In the genomic region with DNA sequence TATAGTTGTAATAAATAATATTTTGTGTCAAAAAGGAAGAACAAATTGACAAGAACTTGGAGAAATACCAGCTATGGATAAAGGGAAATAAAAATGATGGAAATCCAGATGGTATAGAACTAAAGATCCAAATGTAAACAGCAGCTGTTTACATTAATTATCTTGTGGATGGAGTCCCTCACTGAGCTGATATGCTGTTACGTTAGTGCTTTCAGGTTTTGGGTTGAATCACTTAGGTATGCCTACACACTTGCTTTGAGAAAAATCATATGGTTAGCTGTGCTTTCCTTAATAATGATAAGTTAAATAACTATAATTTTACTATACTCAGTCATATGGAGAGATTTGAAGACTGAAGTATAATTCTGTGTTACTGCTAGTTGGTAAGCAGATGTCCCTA, we compare ENCODE assay signal across 29 cellular contexts. TPM values are rescaled to one million over a fixed set of nuclear protein-coding genes. Genes with fewer than 3 reads are reported as not detected.
DNase-seq lines count a peak whose midpoint lies in the region; ATAC-seq, FAIRE-seq and TF ChIP-seq lines count a peak whose summit lies in the region.
"Had no signal": no experiment of that assay in that cellular context is flagged by ENCODE, and none has a peak within 500 bp of the region (broad histone marks: within the 10 kb centered on the region; RNA-seq: fewer than 3 reads in every experiment).

No MANE protein-coding gene starts in this region.

- no peak overlapping the region for H2AK5ac ChIP-seq in mesendoderm (ENCODE audit: low read length)

- WGBS in mesendoderm (ENCODE audit: extremely low coverage, insufficient coverage, low lambda C conversion rate) = no CpG with 5 or more reads among the region's 1 CpG

- H3K4me2 ChIP-seq in mesendoderm (ENCODE audit: low read length) = no peak overlapping the region
- H3K4me2 ChIP-seq: BLaER1 treated with 17β-estradiol and CSF1 and Interleukin-3, amounts not matched to agents 10 nM and 100 nM had no signal

- no peak overlapping the region for H4K8ac ChIP-seq in mesendoderm (ENCODE audit: low read depth, low read length)

- DNase-seq in D721Med (ENCODE audit: insufficient read length, low spot score) (no peak), LHCN-M2 (ENCODE audit: low read depth) (peak; percentile 7), iris pigment epithelial cell (ENCODE audit: low read depth) (peak; percentile 17), mesendoderm (no peak), H4 (ENCODE audit: low spot score) (no peak), AG08395 (ENCODE audit: low spot score) (no peak)
- DNase-seq in stimulated activated naive CD4-positive, alpha-beta T cell treated with Interleukin-2 at 50 U/mL for 16 hours (lab: John Stamatoyannopoulos, UW) = no peak
- DNase-seq: activated CD8-positive, alpha-beta memory T cell treated with anti-CD3 and anti-CD28 coated beads, Interleukin-2, amount 10 ng/mL, durations not matched to agents 7 days and 5 days; activated naive CD4-positive, alpha-beta T cell treated with anti-CD3 and anti-CD28 coated beads, Interleukin-2, amount 50 U/mL, for 16 hours; anterior cingulate cortex; caudate nucleus; COR-L47; head of caudate nucleus; left cardiac atrium; naive thymus-derived CD4-positive, alpha-beta T cell; NCI-H1105 treated with DMSO at 0.1 percent for 48 hours; NCI-H510A treated with DMSO at 0.1 percent for 48 hours; ovary; retina; stimulated activated CD4-positive, alpha-beta T cell treated with anti-CD3 and anti-CD28 coated beads, Interleukin-12 subunit alpha, Interleukin-12 subunit beta, amount 100 ng/mL, for 4 hours; stimulated activated CD4-positive, alpha-beta T cell treated with anti-CD3 and anti-CD28 coated beads, Interleukin-4, amount 100 ng/mL, for 24 hours; stimulated activated naive B cell treated with anti-CD40 and anti-IgM and Interleukin-4, amounts not matched to agents 10 μg/mL and 1 μg/mL and 100 μg/mL, for 72 hours; T-helper 17 cell; uterus had no signal

- no peak overlapping the region for H3K56ac ChIP-seq in mesendoderm (ENCODE audit: low read length)

- no peak overlapping the region for H2BK5ac ChIP-seq in mesendoderm (ENCODE audit: low read length)

- no peak overlapping the region for H3K27ac ChIP-seq in mesendoderm (ENCODE audit: low read depth, low read length)
- H3K27ac ChIP-seq: BLaER1 treated with 17β-estradiol and CSF1 and Interleukin-3, amounts not matched to agents 10 nM and 100 nM; ovary; thoracic aorta; uterus had no signal

- no peak overlapping the region for H3K4me3 ChIP-seq in mesendoderm (ENCODE audit: low read length)
- H3K4me3 ChIP-seq: BLaER1 treated with 17β-estradiol and CSF1 and Interleukin-3, amounts not matched to agents 10 nM and 100 nM; ovary; thoracic aorta; uterus had no signal

- no peak overlapping the region for H2BK15ac ChIP-seq in mesendoderm (replicated peaks; ENCODE audit: low read depth)

- H3K79me1 ChIP-seq in mesendoderm (ENCODE audit: low read length) = peaks cover 6% of the 10 kb centered on the region

- no peak for TF ChIP-seq CTCF in D721Med (IDR thresholded peaks at IDR 0.05; ENCODE audit: insufficient read depth, missing control alignments)

- H4K5ac ChIP-seq in mesendoderm (ENCODE audit: low read length) = no peak overlapping the region

- H3K36me3 ChIP-seq in mesendoderm (ENCODE audit: control insufficient read depth, insufficient read depth, low read length) = no peaks in the 10 kb centered on the region
- H3K36me3 ChIP-seq: BLaER1 treated with 17β-estradiol and CSF1 and Interleukin-3, amounts not matched to agents 10 nM and 100 nM; ovary; thoracic aorta; uterus had no signal

- ATAC-seq in SK-N-SH treated with all-trans-retinoic acid at 6 μM for 48 hours = peak; percentile 58
- ATAC-seq: activated CD8-positive, alpha-beta memory T cell treated with anti-CD3 and anti-CD28 coated beads, Interleukin-2, amount 10 ng/mL, durations not matched to agents 7 days and 5 days; naive thymus-derived CD4-positive, alpha-beta T cell; stimulated activated naive B cell treated with anti-CD40 and anti-IgM and Interleukin-4, amounts not matched to agents 10 μg/mL and 1 μg/mL and 100 μg/mL, for 72 hours; T-helper 17 cell had no signal

- no peaks in the 10 kb centered on the region for H3K79me2 ChIP-seq in mesendoderm (ENCODE audit: control insufficient read depth, insufficient read depth, low read length)

- no peak overlapping the region for H3K18ac ChIP-seq in mesendoderm (ENCODE audit: low read length)

- no peak overlapping the region for H2BK120ac ChIP-seq in mesendoderm (ENCODE audit: low read depth, low read length)

- peaks cover 7% of the 10 kb centered on the region for H3K4me1 ChIP-seq in mesendoderm (ENCODE audit: control insufficient read depth, low read depth, low read length)
- H3K4me1 ChIP-seq: uterus had no signal

- no peak overlapping the region for H3K23ac ChIP-seq in mesendoderm (ENCODE audit: low read length)

- H3K27me3 ChIP-seq in mesendoderm (ENCODE audit: insufficient read depth, low read length, poor library complexity) = no peaks in the 10 kb centered on the region
- H3K27me3 ChIP-seq: BLaER1 treated with 17β-estradiol and CSF1 and Interleukin-3, amounts not matched to agents 10 nM and 100 nM; ovary; uterus had no signal

- H3K9ac ChIP-seq in mesendoderm (ENCODE audit: low read length) = no peak overlapping the region
- H3K9ac ChIP-seq: BLaER1 treated with 17β-estradiol and CSF1 and Interleukin-3, amounts not matched to agents 10 nM and 100 nM had no signal

- no peak overlapping the region for H3K4ac ChIP-seq in mesendoderm (ENCODE audit: low read depth, low read length)

- peak; percentile 86 for FAIRE-seq in D721Med (lab: Jason Lieb, UNC)
- FAIRE-seq: GM12892 had no signal

TF ChIP-seq in SK-N-SH treated with all-trans-retinoic acid at 6 μM for 48 hours, 23 proteins besides CTCF, POLR2A, EP300 and RAD21:
- TF ChIP-seq, protein P1, sequence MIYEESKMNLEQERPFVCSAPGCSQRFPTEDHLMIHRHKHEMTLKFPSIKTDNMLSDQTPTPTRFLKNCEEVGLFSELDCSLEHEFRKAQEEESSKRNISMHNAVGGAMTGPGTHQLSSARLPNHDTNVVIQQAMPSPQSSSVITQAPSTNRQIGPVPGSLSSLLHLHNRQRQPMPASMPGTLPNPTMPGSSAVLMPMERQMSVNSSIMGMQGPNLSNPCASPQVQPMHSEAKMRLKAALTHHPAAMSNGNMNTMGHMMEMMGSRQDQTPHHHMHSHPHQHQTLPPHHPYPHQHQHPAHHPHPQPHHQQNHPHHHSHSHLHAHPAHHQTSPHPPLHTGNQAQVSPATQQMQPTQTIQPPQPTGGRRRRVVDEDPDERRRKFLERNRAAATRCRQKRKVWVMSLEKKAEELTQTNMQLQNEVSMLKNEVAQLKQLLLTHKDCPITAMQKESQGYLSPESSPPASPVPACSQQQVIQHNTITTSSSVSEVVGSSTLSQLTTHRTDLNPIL (CRISPR knock-in tag; IDR thresholded peaks at IDR 0.05; ENCODE audit: low read depth) = no peak
- TF ChIP-seq TCF4 (CRISPR knock-in tag; IDR thresholded peaks at IDR 0.05; ENCODE audit: borderline replicate concordance) = no peak
- no peak for TF ChIP-seq ESRRG (CRISPR knock-in tag; IDR thresholded peaks at IDR 0.05)
- TF ChIP-seq, protein P2, sequence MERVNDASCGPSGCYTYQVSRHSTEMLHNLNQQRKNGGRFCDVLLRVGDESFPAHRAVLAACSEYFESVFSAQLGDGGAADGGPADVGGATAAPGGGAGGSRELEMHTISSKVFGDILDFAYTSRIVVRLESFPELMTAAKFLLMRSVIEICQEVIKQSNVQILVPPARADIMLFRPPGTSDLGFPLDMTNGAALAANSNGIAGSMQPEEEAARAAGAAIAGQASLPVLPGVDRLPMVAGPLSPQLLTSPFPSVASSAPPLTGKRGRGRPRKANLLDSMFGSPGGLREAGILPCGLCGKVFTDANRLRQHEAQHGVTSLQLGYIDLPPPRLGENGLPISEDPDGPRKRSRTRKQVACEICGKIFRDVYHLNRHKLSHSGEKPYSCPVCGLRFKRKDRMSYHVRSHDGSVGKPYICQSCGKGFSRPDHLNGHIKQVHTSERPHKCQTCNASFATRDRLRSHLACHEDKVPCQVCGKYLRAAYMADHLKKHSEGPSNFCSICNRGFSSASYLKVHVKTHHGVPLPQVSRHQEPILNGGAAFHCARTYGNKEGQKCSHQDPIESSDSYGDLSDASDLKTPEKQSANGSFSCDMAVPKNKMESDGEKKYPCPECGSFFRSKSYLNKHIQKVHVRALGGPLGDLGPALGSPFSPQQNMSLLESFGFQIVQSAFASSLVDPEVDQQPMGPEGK (CRISPR knock-in tag; IDR thresholded peaks at IDR 0.05; ENCODE audit: borderline replicate concordance) = no peak
- TF ChIP-seq BACH2 (CRISPR knock-in tag; IDR thresholded peaks at IDR 0.05; ENCODE audit: borderline replicate concordance) = no peak
- TF ChIP-seq ISL1 (CRISPR knock-in tag; IDR thresholded peaks at IDR 0.05) = no peak
- TF ChIP-seq ZNF565 (CRISPR knock-in tag; conservative IDR thresholded peaks at IDR 0.05; ENCODE audit: low read depth) = no peak
- TF ChIP-seq ZFP3 (CRISPR knock-in tag; IDR thresholded peaks at IDR 0.05) = no peak
- TF ChIP-seq RARB (CRISPR knock-in tag; IDR thresholded peaks at IDR 0.05) = no peak
- TF ChIP-seq ZNF8 (CRISPR knock-in tag; IDR thresholded peaks at IDR 0.05) = no peak
- no peak for TF ChIP-seq SNAI2 (CRISPR knock-in tag; IDR thresholded peaks at IDR 0.05)
- TF ChIP-seq, protein P3, sequence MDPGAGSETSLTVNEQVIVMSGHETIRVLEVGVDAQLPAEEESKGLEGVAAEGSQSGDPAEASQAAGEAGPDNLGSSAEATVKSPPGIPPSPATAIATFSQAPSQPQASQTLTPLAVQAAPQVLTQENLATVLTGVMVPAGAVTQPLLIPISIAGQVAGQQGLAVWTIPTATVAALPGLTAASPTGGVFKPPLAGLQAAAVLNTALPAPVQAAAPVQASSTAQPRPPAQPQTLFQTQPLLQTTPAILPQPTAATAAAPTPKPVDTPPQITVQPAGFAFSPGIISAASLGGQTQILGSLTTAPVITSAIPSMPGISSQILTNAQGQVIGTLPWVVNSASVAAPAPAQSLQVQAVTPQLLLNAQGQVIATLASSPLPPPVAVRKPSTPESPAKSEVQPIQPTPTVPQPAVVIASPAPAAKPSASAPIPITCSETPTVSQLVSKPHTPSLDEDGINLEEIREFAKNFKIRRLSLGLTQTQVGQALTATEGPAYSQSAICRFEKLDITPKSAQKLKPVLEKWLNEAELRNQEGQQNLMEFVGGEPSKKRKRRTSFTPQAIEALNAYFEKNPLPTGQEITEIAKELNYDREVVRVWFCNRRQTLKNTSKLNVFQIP (CRISPR knock-in tag; IDR thresholded peaks at IDR 0.05; ENCODE audit: borderline replicate concordance, low read depth) = no peak
- no peak for TF ChIP-seq PPARA (CRISPR knock-in tag; IDR thresholded peaks at IDR 0.05; ENCODE audit: borderline replicate concordance)
- no peak for TF ChIP-seq OSR1 (CRISPR knock-in tag; IDR thresholded peaks at IDR 0.05)
- no peak for TF ChIP-seq ZNF70 (CRISPR knock-in tag; IDR thresholded peaks at IDR 0.05)
- no peak for TF ChIP-seq ZFP30 (CRISPR knock-in tag; IDR thresholded peaks at IDR 0.05)
- no peak for TF ChIP-seq TOX (CRISPR knock-in tag; IDR thresholded peaks at IDR 0.05; ENCODE audit: borderline replicate concordance)

RNA-seq across cellular contexts. Expression of a gene that starts 27.7 kb away (rescaled TPM):
- 7.6 and 8.3 TPM in 2 replicates for total RNA-seq in LHCN-M2 (2014; rRNA removed)
- 3.5 TPM for polyA plus RNA-seq in LHCN-M2 (2012)
- polyA plus RNA-seq in mesendoderm (2013, experiment 1 of 2) = 12.5 TPM
- polyA plus RNA-seq in mesendoderm (2013, experiment 2 of 2) = 13.1 TPM
- 6.8 and 7.5 TPM in 2 replicates for total RNA-seq in H4 (2014; rRNA removed; shearing (Covaris generic))
- polyA plus RNA-seq: IgD-negative memory B cell; naive thymus-derived CD4-positive, alpha-beta T cell had no signal

Comparison
In these comparisons a context has a peak if more than half of its experiments do, and no peak if none do; other contexts are left out.
1. DNase-seq: peak in LHCN-M2 (single experiment) and iris pigment epithelial cell (single experiment); none in D721Med (single experiment), mesendoderm (single experiment), stimulated activated naive CD4-positive, alpha-beta T cell treated with Interleukin-2 at 50 U/mL for 16 hours (single experiment), H4 (single experiment) and AG08395 (single experiment).